In genomic region chr19:38303517-38304351, GRCh38 we compare ENCODE assay signal across 10 cellular contexts. TPM values are rescaled to one million over a fixed set of nuclear protein-coding genes. Genes with fewer than 3 reads are reported as not detected.
A peak's percentile ranks its signal among the peaks of the same experiment; 100 is the strongest.
DNase-seq lines count a peak whose midpoint lies in the region; ATAC-seq, FAIRE-seq and TF ChIP-seq lines count a peak whose summit lies in the region.
"Had no signal": no experiment of that assay in that cellular context is flagged by ENCODE, and none has a peak within 500 bp of the region (broad histone marks: within the 10 kb centered on the region; RNA-seq: fewer than 3 reads in every experiment).

Gene C19orf33, plus strand, starts transcription at chr19:38304251. Its CDS starts 11 bp downstream, at chr19:38304262.

- H3K9ac ChIP-seq in mesenchymal stem cell (ENCODE audit: low read length): no peak within 1 kb of the TSS

- H2AK5ac ChIP-seq in mesenchymal stem cell (ENCODE audit: low read length, severe bottlenecking): peak within 1 kb of the TSS; percentile 50

- H3K18ac ChIP-seq in mesenchymal stem cell (ENCODE audit: low read depth in 1 of 2, low read length in 2 of 2): peak within 1 kb of the TSS in 1 of 2 experiments; percentile 28

- no peaks in the 10 kb centered on the region for H3K27me3 ChIP-seq in mesenchymal stem cell (ENCODE audit: control insufficient read depth in 1 of 2, insufficient read depth in 1 of 2, low read length in 2 of 2)

- no peak within 1 kb of the TSS for H2BK120ac ChIP-seq in mesenchymal stem cell (ENCODE audit: low read depth, low read length)

- no peak within 1 kb of the TSS for H3K4me2 ChIP-seq in mesenchymal stem cell (ENCODE audit: low read length, poor library complexity, severe bottlenecking)

- intact Hi-C loops in Right ventricle myocardium superior (cut with DNase I): no loop called here
- intact Hi-C loops in Right ventricle myocardium inferior (cut with DNase I): no loop called here

- no peak within 1 kb of the TSS for H3K14ac ChIP-seq in mesenchymal stem cell (ENCODE audit: low read length in 2 of 2)

- no peak within 1 kb of the TSS for H3K4me3 Mint-ChIP-seq in activated T-cell treated with anti-CD3 and anti-CD28 coated beads, Interleukin-2, amount 50 U/mL, for 4 hours
- H3K4me3 Mint-ChIP-seq: activated CD4-positive, alpha-beta T cell treated with anti-CD3 and anti-CD28 coated beads, Interleukin-2, amount 10 ng/mL, durations not matched to agents 24 days and 14 days had no signal

- no peak within 1 kb of the TSS for H3K27ac ChIP-seq in mesenchymal stem cell (ENCODE audit: low read length, poor library complexity, severe bottlenecking)

- H3K4me3 ChIP-seq in epithelial cell of esophagus (ENCODE audit: low read length) (peak within 1 kb of the TSS; percentile 81), mesenchymal stem cell (ENCODE audit: insufficient read depth in 1 of 2, low read depth in 1 of 2, low read length in 2 of 2) (no peak within 1 kb of the TSS)

- WGBS in mesenchymal stem cell: 58% methylated on average over 21 of the region's 28 CpGs

- H3K4me1 ChIP-seq in mesenchymal stem cell (ENCODE audit: control insufficient read depth, insufficient read depth, low read depth, low read length): peaks cover 34% of the 10 kb centered on the region

- H3K4ac ChIP-seq in mesenchymal stem cell (ENCODE audit: low read depth in 1 of 2, low read length in 2 of 2): peak within 1 kb of the TSS in 1 of 2 experiments; percentile 90

- H3K4me1 Mint-ChIP-seq in activated T-cell treated with anti-CD3 and anti-CD28 coated beads, Interleukin-2, amount 50 U/mL, for 4 hours (ENCODE audit: low read depth): no peaks in the 10 kb centered on the region
- H3K4me1 Mint-ChIP-seq: activated CD4-positive, alpha-beta T cell treated with anti-CD3 and anti-CD28 coated beads, Interleukin-2, amount 10 ng/mL, durations not matched to agents 24 days and 14 days had no signal

- H3K9me3 ChIP-seq in mesenchymal stem cell (ENCODE audit: control insufficient read depth, low read length): no peaks in the 10 kb centered on the region

- peaks cover 15 to 51% of the 10 kb centered on the region in 2 experiments for H3K36me3 ChIP-seq in mesenchymal stem cell (ENCODE audit: control insufficient read depth in 1 of 2, insufficient read depth in 2 of 2, low read depth in 1 of 2, low read length in 2 of 2)

- TF ChIP-seq CTCF in epithelial cell of esophagus (IDR thresholded peaks at IDR 0.05; ENCODE audit: insufficient read depth, low read depth, low read length, missing control alignments): no peak

- peak; percentile 61 for FAIRE-seq in urothelium cell line (lab: Jason Lieb, UNC)

- peak within 1 kb of the TSS; percentile 78 for H4K91ac ChIP-seq in mesenchymal stem cell (ENCODE audit: low read length)

- H3K36me3 Mint-ChIP-seq in activated T-cell treated with anti-CD3 and anti-CD28 coated beads, Interleukin-2, amount 50 U/mL, for 4 hours (ENCODE audit: insufficient read depth): peaks cover 13% of the 10 kb centered on the region

- no peak within 1 kb of the TSS for H2BK5ac ChIP-seq in mesenchymal stem cell (ENCODE audit: low read depth, low read length, poor library complexity, severe bottlenecking)

- peak within 1 kb of the TSS; percentile 90 for H4K8ac ChIP-seq in mesenchymal stem cell (ENCODE audit: low read length)

- H2AFZ ChIP-seq in mesenchymal stem cell (ENCODE audit: low read depth, low read length): no peak within 1 kb of the TSS

- peak within 1 kb of the TSS; percentile 80 for H2BK15ac ChIP-seq in mesenchymal stem cell (ENCODE audit: low read depth, poor library complexity, severe bottlenecking)

- ATAC-seq in Right ventricle myocardium superior (ENCODE audit: poor library complexity): peak; percentile 52
- no peak for ATAC-seq in Right ventricle myocardium inferior
- no peak for ATAC-seq in activated T-cell treated with anti-CD3 and anti-CD28 coated beads, Interleukin-2, amount 50 U/mL, for 4 hours
- ATAC-seq: left lobe of liver had no signal

- no peaks in the 10 kb centered on the region for H3K9me3 Mint-ChIP-seq in activated T-cell treated with anti-CD3 and anti-CD28 coated beads, Interleukin-2, amount 50 U/mL, for 4 hours
- H3K9me3 Mint-ChIP-seq: activated CD4-positive, alpha-beta T cell treated with anti-CD3 and anti-CD28 coated beads, Interleukin-2, amount 10 ng/mL, durations not matched to agents 24 days and 14 days had no signal

- DNase-seq in Right ventricle myocardium superior (peak; percentile 55), Right ventricle myocardium inferior (ENCODE audit: missing footprints) (no peak), epithelial cell of esophagus (ENCODE audit: low read depth) (peak; percentile 94), mesenchymal stem cell (no peak), urothelium cell line (ENCODE audit: low spot score) (peak; percentile 90), NCI-H1694 treated with DMSO at 0.1 percent for 48 hours (lab: John Stamatoyannopoulos, UW) (no peak), T1000 (lab: John Stamatoyannopoulos, UW) (no peak)
- no peak for DNase-seq in activated T-cell treated with anti-CD3 and anti-CD28 coated beads, Interleukin-2, amount 50 U/mL, for 4 hours
- DNase-seq: activated CD4-positive, alpha-beta T cell treated with anti-CD3 and anti-CD28 coated beads, Interleukin-2, amount 10 ng/mL, durations not matched to agents 24 days and 14 days had no signal

- H2BK12ac ChIP-seq in mesenchymal stem cell (ENCODE audit: low read length in 2 of 2): peak within 1 kb of the TSS in 1 of 2 experiments; percentile 29

- peaks cover 3% of the 10 kb centered on the region for H3K79me1 ChIP-seq in mesenchymal stem cell (replicated peaks; ENCODE audit: low read length, poor library complexity, severe bottlenecking)

- H3K27me3 Mint-ChIP-seq in activated T-cell treated with anti-CD3 and anti-CD28 coated beads, Interleukin-2, amount 50 U/mL, for 4 hours (ENCODE audit: low read depth): no peaks in the 10 kb centered on the region
- H3K27me3 Mint-ChIP-seq: activated CD4-positive, alpha-beta T cell treated with anti-CD3 and anti-CD28 coated beads, Interleukin-2, amount 10 ng/mL, durations not matched to agents 24 days and 14 days had no signal

- H3K23ac ChIP-seq in mesenchymal stem cell (ENCODE audit: low read length in 2 of 2): no peak within 1 kb of the TSS

RNA-seq across cellular contexts. Expression of gene C19orf33, which starts in this region (rescaled TPM):
- total RNA-seq in Right ventricle myocardium superior (5.6 TPM), Right ventricle myocardium inferior (6.7 TPM)
- polyA plus RNA-seq in mesenchymal stem cell (2013, experiment 1 of 2): 1.8 TPM
- polyA plus RNA-seq in mesenchymal stem cell (2013, experiment 2 of 2): 2.1 TPM
- not detected for total RNA-seq in activated T-cell treated with anti-CD3 and anti-CD28 coated beads, Interleukin-2, amount 50 U/mL, for 4 hours
- total RNA-seq: activated CD4-positive, alpha-beta T cell treated with anti-CD3 and anti-CD28 coated beads, Interleukin-2, amount 10 ng/mL, durations not matched to agents 24 days and 14 days had no signal

Comparison
In these comparisons a context has a peak if more than half of its experiments do, and no peak if none do; other contexts are left out.
1. DNase-seq: peak in Right ventricle myocardium superior (single experiment), epithelial cell of esophagus (single experiment) and urothelium cell line (single experiment); none in Right ventricle myocardium inferior (single experiment), mesenchymal stem cell (single experiment), NCI-H1694 treated with DMSO at 0.1 percent for 48 hours (single experiment), T1000 (single experiment) and activated T-cell treated with anti-CD3 and anti-CD28 coated beads, Interleukin-2, amount 50 U/mL, for 4 hours (single experiment).